ENCODE assay signal across 2 cellular contexts in genomic region chr13:27336005-27336673, GRCh38.
TF ChIP-seq lines count a peak whose summit lies in the region.

No MANE protein-coding gene starts in this region.

TF ChIP-seq in GM23338, 12 proteins besides CTCF, POLR2A, EP300 and RAD21:
- TF ChIP-seq STAT1 (IDR thresholded peaks at IDR 0.05; ENCODE audit: unreplicated experiment), result no peak
- no peak for TF ChIP-seq ZNF462 (CRISPR knock-in tag; IDR thresholded peaks at IDR 0.05)
- TF ChIP-seq ZNF114 (CRISPR knock-in tag; IDR thresholded peaks at IDR 0.05), result no peak
- no peak for TF ChIP-seq NANOG (IDR thresholded peaks at IDR 0.05; ENCODE audit: borderline replicate concordance)
- TF ChIP-seq REST (IDR thresholded peaks at IDR 0.05; ENCODE audit: unreplicated experiment), result no peak
- no peak for TF ChIP-seq CREB1 (CRISPR knock-in tag; IDR thresholded peaks at IDR 0.05; ENCODE audit: low read depth)
- TF ChIP-seq ETS1 (IDR thresholded peaks at IDR 0.05), result no peak
- TF ChIP-seq ZNF331 (CRISPR knock-in tag; IDR thresholded peaks at IDR 0.05; ENCODE audit: low read depth), result no peak
- no peak for TF ChIP-seq JUNB (IDR thresholded peaks at IDR 0.05; ENCODE audit: unreplicated experiment)
- no peak for TF ChIP-seq EZH2phosphoT487 (IDR thresholded peaks at IDR 0.05; ENCODE audit: unreplicated experiment)
- TF ChIP-seq EZH2 (IDR thresholded peaks at IDR 0.05; ENCODE audit: low read depth, unreplicated experiment), result no peak

TF ChIP-seq in WTC11, 78 proteins besides CTCF, POLR2A, EP300 and RAD21:
- TF ChIP-seq ZNF121 (CRISPR knock-in tag; IDR thresholded peaks at IDR 0.05), result no peak
- TF ChIP-seq ZNF512 (CRISPR knock-in tag; IDR thresholded peaks at IDR 0.05; ENCODE audit: borderline replicate concordance), result no peak
- no peak for TF ChIP-seq ZNF425 (CRISPR knock-in tag; conservative IDR thresholded peaks at IDR 0.05)
- no peak for TF ChIP-seq PRDM15 (CRISPR knock-in tag; IDR thresholded peaks at IDR 0.05)
- peak; percentile 92 for TF ChIP-seq ZNF423 (CRISPR knock-in tag; IDR thresholded peaks at IDR 0.05)
- TF ChIP-seq NR1H2 (CRISPR knock-in tag; IDR thresholded peaks at IDR 0.05), result no peak
- TF ChIP-seq GABPB1 (CRISPR knock-in tag; IDR thresholded peaks at IDR 0.05), result no peak
- TF ChIP-seq ZMAT4 (CRISPR knock-in tag; IDR thresholded peaks at IDR 0.05), result no peak
